Comparison of ENCODE assay signal across 1 cellular context in the genomic region with DNA sequence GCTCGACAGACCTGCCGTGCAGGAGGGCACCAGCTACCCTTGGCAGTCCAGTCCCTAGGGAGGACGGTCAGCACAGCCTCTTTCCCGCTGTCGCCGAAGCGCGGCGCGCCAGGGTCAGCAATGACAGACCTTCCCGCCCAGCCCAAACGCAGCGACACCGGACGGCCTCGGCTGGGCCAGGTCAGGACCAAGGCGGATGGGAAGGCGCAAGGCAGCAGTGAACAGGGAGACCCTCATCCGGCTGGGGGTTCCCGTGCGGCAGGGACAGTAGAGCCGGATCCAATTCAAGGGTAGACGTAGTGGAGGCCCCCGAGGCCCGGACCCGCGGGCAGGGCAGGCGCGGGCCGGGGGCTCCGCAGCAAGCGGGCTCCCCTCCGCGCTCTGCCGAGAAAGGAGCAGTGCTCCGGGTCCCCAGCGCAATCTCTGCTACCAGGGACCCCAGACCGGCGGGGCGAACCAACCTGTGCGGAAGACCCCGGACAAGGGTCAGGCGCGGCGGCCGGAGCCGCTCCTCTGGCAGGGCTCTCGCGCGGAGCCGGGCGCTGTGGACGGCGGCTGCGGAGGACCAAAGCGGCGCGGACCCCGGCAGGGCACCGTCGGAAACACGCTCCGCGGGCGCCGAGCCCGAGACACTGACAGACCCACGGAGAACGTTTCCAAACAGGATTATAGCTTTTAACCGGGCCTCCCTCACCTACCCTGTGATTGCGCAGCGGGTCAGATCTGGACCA.
A peak's percentile ranks its signal among the peaks of the same experiment; 100 is the strongest.
TF ChIP-seq lines count a peak whose summit lies in the region.

A gene with protein sequence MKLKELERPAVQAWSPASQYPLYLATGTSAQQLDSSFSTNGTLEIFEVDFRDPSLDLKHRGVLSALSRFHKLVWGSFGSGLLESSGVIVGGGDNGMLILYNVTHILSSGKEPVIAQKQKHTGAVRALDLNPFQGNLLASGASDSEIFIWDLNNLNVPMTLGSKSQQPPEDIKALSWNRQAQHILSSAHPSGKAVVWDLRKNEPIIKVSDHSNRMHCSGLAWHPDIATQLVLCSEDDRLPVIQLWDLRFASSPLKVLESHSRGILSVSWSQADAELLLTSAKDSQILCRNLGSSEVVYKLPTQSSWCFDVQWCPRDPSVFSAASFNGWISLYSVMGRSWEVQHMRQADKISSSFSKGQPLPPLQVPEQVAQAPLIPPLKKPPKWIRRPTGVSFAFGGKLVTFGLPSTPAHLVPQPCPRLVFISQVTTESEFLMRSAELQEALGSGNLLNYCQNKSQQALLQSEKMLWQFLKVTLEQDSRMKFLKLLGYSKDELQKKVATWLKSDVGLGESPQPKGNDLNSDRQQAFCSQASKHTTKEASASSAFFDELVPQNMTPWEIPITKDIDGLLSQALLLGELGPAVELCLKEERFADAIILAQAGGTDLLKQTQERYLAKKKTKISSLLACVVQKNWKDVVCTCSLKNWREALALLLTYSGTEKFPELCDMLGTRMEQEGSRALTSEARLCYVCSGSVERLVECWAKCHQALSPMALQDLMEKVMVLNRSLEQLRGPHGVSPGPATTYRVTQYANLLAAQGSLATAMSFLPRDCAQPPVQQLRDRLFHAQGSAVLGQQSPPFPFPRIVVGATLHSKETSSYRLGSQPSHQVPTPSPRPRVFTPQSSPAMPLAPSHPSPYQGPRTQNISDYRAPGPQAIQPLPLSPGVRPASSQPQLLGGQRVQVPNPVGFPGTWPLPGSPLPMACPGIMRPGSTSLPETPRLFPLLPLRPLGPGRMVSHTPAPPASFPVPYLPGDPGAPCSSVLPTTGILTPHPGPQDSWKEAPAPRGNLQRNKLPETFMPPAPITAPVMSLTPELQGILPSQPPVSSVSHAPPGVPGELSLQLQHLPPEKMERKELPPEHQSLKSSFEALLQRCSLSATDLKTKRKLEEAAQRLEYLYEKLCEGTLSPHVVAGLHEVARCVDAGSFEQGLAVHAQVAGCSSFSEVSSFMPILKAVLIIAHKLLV (minus strand): TSS at position 541 of the 731 bp plus-strand sequence. CDS start 2,909 bp downstream, outside the sequence.

TF ChIP-seq in WTC11, 78 proteins besides CTCF, POLR2A, EP300 and RAD21 (continued from another document):
- TF ChIP-seq, protein P1, sequence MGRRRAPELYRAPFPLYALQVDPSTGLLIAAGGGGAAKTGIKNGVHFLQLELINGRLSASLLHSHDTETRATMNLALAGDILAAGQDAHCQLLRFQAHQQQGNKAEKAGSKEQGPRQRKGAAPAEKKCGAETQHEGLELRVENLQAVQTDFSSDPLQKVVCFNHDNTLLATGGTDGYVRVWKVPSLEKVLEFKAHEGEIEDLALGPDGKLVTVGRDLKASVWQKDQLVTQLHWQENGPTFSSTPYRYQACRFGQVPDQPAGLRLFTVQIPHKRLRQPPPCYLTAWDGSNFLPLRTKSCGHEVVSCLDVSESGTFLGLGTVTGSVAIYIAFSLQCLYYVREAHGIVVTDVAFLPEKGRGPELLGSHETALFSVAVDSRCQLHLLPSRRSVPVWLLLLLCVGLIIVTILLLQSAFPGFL (CRISPR knock-in tag; IDR thresholded peaks at IDR 0.05; ENCODE audit: borderline replicate concordance), result no peak
- TF ChIP-seq, protein P2, sequence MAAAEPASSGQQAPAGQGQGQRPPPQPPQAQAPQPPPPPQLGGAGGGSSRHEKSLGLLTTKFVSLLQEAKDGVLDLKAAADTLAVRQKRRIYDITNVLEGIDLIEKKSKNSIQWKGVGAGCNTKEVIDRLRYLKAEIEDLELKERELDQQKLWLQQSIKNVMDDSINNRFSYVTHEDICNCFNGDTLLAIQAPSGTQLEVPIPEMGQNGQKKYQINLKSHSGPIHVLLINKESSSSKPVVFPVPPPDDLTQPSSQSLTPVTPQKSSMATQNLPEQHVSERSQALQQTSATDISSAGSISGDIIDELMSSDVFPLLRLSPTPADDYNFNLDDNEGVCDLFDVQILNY (CRISPR knock-in tag; IDR thresholded peaks at IDR 0.05), result peak; percentile 68; the same call in 1 of the 2 replicates
- TF ChIP-seq ZNF138 (CRISPR knock-in tag; conservative IDR thresholded peaks at IDR 0.05), result no peak
- TF ChIP-seq, protein P3, sequence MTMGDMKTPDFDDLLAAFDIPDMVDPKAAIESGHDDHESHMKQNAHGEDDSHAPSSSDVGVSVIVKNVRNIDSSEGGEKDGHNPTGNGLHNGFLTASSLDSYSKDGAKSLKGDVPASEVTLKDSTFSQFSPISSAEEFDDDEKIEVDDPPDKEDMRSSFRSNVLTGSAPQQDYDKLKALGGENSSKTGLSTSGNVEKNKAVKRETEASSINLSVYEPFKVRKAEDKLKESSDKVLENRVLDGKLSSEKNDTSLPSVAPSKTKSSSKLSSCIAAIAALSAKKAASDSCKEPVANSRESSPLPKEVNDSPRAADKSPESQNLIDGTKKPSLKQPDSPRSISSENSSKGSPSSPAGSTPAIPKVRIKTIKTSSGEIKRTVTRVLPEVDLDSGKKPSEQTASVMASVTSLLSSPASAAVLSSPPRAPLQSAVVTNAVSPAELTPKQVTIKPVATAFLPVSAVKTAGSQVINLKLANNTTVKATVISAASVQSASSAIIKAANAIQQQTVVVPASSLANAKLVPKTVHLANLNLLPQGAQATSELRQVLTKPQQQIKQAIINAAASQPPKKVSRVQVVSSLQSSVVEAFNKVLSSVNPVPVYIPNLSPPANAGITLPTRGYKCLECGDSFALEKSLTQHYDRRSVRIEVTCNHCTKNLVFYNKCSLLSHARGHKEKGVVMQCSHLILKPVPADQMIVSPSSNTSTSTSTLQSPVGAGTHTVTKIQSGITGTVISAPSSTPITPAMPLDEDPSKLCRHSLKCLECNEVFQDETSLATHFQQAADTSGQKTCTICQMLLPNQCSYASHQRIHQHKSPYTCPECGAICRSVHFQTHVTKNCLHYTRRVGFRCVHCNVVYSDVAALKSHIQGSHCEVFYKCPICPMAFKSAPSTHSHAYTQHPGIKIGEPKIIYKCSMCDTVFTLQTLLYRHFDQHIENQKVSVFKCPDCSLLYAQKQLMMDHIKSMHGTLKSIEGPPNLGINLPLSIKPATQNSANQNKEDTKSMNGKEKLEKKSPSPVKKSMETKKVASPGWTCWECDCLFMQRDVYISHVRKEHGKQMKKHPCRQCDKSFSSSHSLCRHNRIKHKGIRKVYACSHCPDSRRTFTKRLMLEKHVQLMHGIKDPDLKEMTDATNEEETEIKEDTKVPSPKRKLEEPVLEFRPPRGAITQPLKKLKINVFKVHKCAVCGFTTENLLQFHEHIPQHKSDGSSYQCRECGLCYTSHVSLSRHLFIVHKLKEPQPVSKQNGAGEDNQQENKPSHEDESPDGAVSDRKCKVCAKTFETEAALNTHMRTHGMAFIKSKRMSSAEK (CRISPR knock-in tag; IDR thresholded peaks at IDR 0.05; ENCODE audit: borderline replicate concordance), result no peak
- TF ChIP-seq, protein P4, sequence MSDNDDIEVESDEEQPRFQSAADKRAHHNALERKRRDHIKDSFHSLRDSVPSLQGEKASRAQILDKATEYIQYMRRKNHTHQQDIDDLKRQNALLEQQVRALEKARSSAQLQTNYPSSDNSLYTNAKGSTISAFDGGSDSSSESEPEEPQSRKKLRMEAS (CRISPR knock-in tag; IDR thresholded peaks at IDR 0.05), result peak; percentile 62
- TF ChIP-seq, protein P5, sequence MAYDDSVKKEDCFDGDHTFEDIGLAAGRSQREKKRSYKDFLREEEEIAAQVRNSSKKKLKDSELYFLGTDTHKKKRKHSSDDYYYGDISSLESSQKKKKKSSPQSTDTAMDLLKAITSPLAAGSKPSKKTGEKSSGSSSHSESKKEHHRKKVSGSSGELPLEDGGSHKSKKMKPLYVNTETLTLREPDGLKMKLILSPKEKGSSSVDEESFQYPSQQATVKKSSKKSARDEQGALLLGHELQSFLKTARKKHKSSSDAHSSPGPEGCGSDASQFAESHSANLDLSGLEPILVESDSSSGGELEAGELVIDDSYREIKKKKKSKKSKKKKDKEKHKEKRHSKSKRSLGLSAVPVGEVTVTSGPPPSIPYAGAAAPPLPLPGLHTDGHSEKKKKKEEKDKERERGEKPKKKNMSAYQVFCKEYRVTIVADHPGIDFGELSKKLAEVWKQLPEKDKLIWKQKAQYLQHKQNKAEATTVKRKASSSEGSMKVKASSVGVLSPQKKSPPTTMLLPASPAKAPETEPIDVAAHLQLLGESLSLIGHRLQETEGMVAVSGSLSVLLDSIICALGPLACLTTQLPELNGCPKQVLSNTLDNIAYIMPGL (CRISPR knock-in tag; IDR thresholded peaks at IDR 0.05), result peak; percentile 86; the same call in 1 of the 2 replicates
- no peak for TF ChIP-seq RELA (CRISPR knock-in tag; IDR thresholded peaks at IDR 0.05; ENCODE audit: borderline replicate concordance)
- TF ChIP-seq IRF2 (CRISPR knock-in tag; IDR thresholded peaks at IDR 0.05; ENCODE audit: borderline replicate concordance, low read depth), result no peak
- no peak for TF ChIP-seq GTF2I (CRISPR knock-in tag; conservative IDR thresholded peaks at IDR 0.05)
- TF ChIP-seq, protein P6, sequence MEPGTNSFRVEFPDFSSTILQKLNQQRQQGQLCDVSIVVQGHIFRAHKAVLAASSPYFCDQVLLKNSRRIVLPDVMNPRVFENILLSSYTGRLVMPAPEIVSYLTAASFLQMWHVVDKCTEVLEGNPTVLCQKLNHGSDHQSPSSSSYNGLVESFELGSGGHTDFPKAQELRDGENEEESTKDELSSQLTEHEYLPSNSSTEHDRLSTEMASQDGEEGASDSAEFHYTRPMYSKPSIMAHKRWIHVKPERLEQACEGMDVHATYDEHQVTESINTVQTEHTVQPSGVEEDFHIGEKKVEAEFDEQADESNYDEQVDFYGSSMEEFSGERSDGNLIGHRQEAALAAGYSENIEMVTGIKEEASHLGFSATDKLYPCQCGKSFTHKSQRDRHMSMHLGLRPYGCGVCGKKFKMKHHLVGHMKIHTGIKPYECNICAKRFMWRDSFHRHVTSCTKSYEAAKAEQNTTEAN (CRISPR knock-in tag; IDR thresholded peaks at IDR 0.05), result no peak
- TF ChIP-seq SOX15 (CRISPR knock-in tag; IDR thresholded peaks at IDR 0.05), result no peak
